ENCODE assay signal across 7 cellular contexts in the genomic region with DNA sequence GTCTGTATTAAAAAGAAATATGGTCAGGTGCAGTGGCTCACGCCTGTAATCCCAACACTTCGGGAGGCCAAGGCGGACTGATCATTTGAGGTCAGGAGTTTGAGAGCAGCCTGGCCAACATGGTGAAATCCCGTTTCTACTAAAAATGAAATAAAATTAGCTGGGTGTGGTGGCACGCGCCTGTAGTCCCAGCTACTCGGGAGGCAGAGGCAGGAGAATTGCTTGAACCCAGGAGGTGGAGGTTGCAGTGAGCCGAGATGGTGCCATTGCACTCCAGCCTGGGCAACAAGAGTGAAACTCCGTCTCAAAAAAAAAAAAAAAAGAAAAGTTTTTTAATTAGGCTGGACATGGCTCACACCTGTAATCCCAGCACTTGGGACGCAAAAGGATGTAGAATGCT. TPM values are rescaled to one million over a fixed set of nuclear protein-coding genes. Genes with fewer than 3 reads are reported as not detected.
DNase-seq lines count a peak whose midpoint lies in the region; ATAC-seq, FAIRE-seq and TF ChIP-seq lines count a peak whose summit lies in the region.
"Not testable (repeated sequence)": the region's sequence is repeated elsewhere in the genome, so short reads cannot be mapped to it uniquely, and the experiment has no call there.

No MANE protein-coding gene starts in this region.

- peaks cover 31% of the 10 kb centered on the region for H3K4me1 Mint-ChIP-seq in neural crest cell

- CTCF ChIA-PET in A549 (lab: Yijun Ruan, JAX) (interaction anchor here (6.2 to 28.4 kb wide), 3 partner anchors 12 to 32 kb away, joined by 42 to 903 read pairs (median 549); a partner anchor contains a TSS), HCT116 (lab: Charles Lee) (interaction anchor here (1.0 to 10.8 kb wide), 5 partner anchors 8 to 59 kb away, joined by 3 to 256 read pairs (median 11); no protein-coding TSS in a partner anchor), Panc1 (lab: Charles Lee) (interaction anchor here (0.8 to 10.8 kb wide), 3 partner anchors 18 to 35 kb away, joined by 3 to 298 read pairs (median 10); no protein-coding TSS in a partner anchor)

- intact Hi-C loops in HCT116 (cut with micrococcal nuclease); Panc1 (cut with micrococcal nuclease; ENCODE audit: unreplicated experiment): not testable (repeated sequence)

- H2AK5ac ChIP-seq in mesendoderm (ENCODE audit: low read length): not testable (repeated sequence)

- not testable (repeated sequence) for H3K18ac ChIP-seq in mesendoderm (ENCODE audit: low read length)

- H3K27ac ChIP-seq in A549: peak overlapping the region; percentile 93 to 99; a peak in 5 of 6 replicates
- H3K27ac ChIP-seq in HCT116 (ENCODE audit: low read depth, low read length): peak overlapping the region; percentile 98
- H3K27ac ChIP-seq in Panc1 (ENCODE audit: low read length): peak overlapping the region; percentile 41; the same call in 1 of the 2 replicates
- peak overlapping the region; percentile 97 for H3K27ac ChIP-seq in RWPE2 (ENCODE audit: poor library complexity, severe bottlenecking)
- H3K27ac ChIP-seq in hepatocyte: peak overlapping the region; percentile 98
- not testable (repeated sequence) for H3K27ac ChIP-seq in mesendoderm (ENCODE audit: low read depth, low read length)

- H4K5ac ChIP-seq in mesendoderm (ENCODE audit: low read length): not testable (repeated sequence)

- peak overlapping the region; percentile 44 for H3K4me3 Mint-ChIP-seq in neural crest cell

- not testable (repeated sequence) for H2BK15ac ChIP-seq in mesendoderm (replicated peaks; ENCODE audit: low read depth)

- not testable (repeated sequence) for FAIRE-seq in A549 (lab: Jason Lieb, UNC)

- WGBS in A549 (ENCODE audit: missing lambda C conversion rate): 94% methylated on average over 10 of the region's 10 CpGs
- 94% methylated on average over 10 of the region's 10 CpGs for WGBS in hepatocyte (ENCODE audit: low lambda C conversion rate, missing lambda C conversion rate)
- WGBS in mesendoderm (ENCODE audit: extremely low coverage, insufficient coverage, low lambda C conversion rate): no CpG with 5 or more reads among the region's 10 CpGs

- H3K79me2 ChIP-seq in HCT116 (ENCODE audit: insufficient read depth, low read length); hepatocyte; mesendoderm (ENCODE audit: control insufficient read depth, insufficient read depth, low read length): not testable (repeated sequence)

- not testable (repeated sequence) for H3K79me1 ChIP-seq in mesendoderm (ENCODE audit: low read length)

- H3K4me1 ChIP-seq in A549 (peaks cover 33% of the 10 kb centered on the region), HCT116 (ENCODE audit: control insufficient read depth in 1 of 2, insufficient read depth in 2 of 2, low read length in 2 of 2) (peaks cover 52 to 58% of the 10 kb centered on the region in 2 experiments), Panc1 (ENCODE audit: control insufficient read depth, insufficient read depth, low read length) (peaks cover 35% of the 10 kb centered on the region), RWPE2 (ENCODE audit: insufficient read depth, poor library complexity, severe bottlenecking) (peaks cover 14% of the 10 kb centered on the region), hepatocyte (ENCODE audit: insufficient read depth) (peaks cover 35% of the 10 kb centered on the region)
- not testable (repeated sequence) for H3K4me1 ChIP-seq in mesendoderm (ENCODE audit: control insufficient read depth, low read depth, low read length)

- POLR2A ChIA-PET in A549 (lab: Yijun Ruan, JAX) (interaction anchor here (3.6 kb wide), 1 partner anchor 31 kb away, joined by 214 read pairs; a partner anchor contains a TSS), HCT116 (lab: Charles Lee) (interaction anchor here (3.0 to 28.6 kb wide), 2 partner anchors 17 to 29 kb away, joined by 85 to 1106 read pairs; a partner anchor contains a TSS), Panc1 (lab: Charles Lee) (interaction anchor here (0.8 to 4.0 kb wide), 3 partner anchors 28 to 72 kb away, joined by 3 to 76 read pairs (median 4); a partner anchor contains a TSS)

- not testable (repeated sequence) for H3K27me3 Mint-ChIP-seq in neural crest cell (ENCODE audit: low read depth)

- peak overlapping the region; percentile 75 for H3K4ac ChIP-seq in mesendoderm (ENCODE audit: low read depth, low read length)

- not testable (repeated sequence) for H3K4me3 ChIP-seq in A549; HCT116 (replicated peaks in 1 of 2; ENCODE audit: low read depth in 1 of 2, low read length in 2 of 2); Panc1 (ENCODE audit: low read depth in 2 of 2, low read length in 2 of 2); RWPE2 (ENCODE audit: severe bottlenecking); hepatocyte; mesendoderm (ENCODE audit: low read length)

- H2AFZ ChIP-seq in HCT116 (ENCODE audit: low read depth, low read length, poor library complexity, severe bottlenecking); hepatocyte: not testable (repeated sequence)

- not testable (repeated sequence) for TF ChIP-seq EP300 in A549 (IDR thresholded peaks at IDR 0.05)

- TF ChIP-seq POLR2A in A549 (IDR thresholded peaks at IDR 0.05; ENCODE audit: low read length); HCT116 (IDR thresholded peaks at IDR 0.05; ENCODE audit: borderline replicate concordance, extremely low read depth, insufficient read depth, insufficient read length): not testable (repeated sequence)

- BruUV-seq in HCT116 (replicated peaks; lab: Mats Ljungman, UMichigan); Panc1 (replicated peaks; lab: Mats Ljungman, UMichigan): not testable (repeated sequence)

- not testable (repeated sequence) for H3K56ac ChIP-seq in mesendoderm (ENCODE audit: low read length)

- H3K36me3 ChIP-seq in HCT116 (ENCODE audit: control insufficient read depth in 1 of 2, insufficient read depth in 2 of 2, low read length in 2 of 2); Panc1 (ENCODE audit: control insufficient read depth, insufficient read depth, low read length); RWPE2 (ENCODE audit: low read depth); hepatocyte (replicated peaks; ENCODE audit: insufficient read depth, low read depth); mesendoderm (ENCODE audit: control insufficient read depth, insufficient read depth, low read length): not testable (repeated sequence)

- not testable (repeated sequence) for H3K36me3 Mint-ChIP-seq in neural crest cell (ENCODE audit: low read depth)

- not testable (repeated sequence) for H3K27me3 ChIP-seq in HCT116 (ENCODE audit: insufficient read depth, low read length); Panc1 (ENCODE audit: control insufficient read depth, insufficient read depth, low read length); RWPE2 (ENCODE audit: insufficient read depth, poor library complexity, severe bottlenecking); hepatocyte; mesendoderm (ENCODE audit: insufficient read depth, low read length, poor library complexity)

- not testable (repeated sequence) for H3K27ac Mint-ChIP-seq in neural crest cell (ENCODE audit: unreplicated experiment)

- not testable (repeated sequence) for H3K4me2 ChIP-seq in A549; hepatocyte; mesendoderm (ENCODE audit: low read length)
- peak overlapping the region; percentile 80 for H3K4me2 ChIP-seq in HCT116 (ENCODE audit: low read length)

- RAD21 ChIA-PET in HCT116 (lab: Charles Lee; ENCODE audit: low non-redundant PET in 1 of 2, low total read pairs in 2 of 2, uncharacterized antibody in 2 of 2, unreplicated experiment in 2 of 2): interaction anchor here in 1 of 2 experiments (3.1 kb wide), 1 partner anchor 18 kb away, joined by 12 read pairs; no protein-coding TSS in a partner anchor

- not testable (repeated sequence) for H2BK5ac ChIP-seq in mesendoderm (ENCODE audit: low read length)

- H3K9me3 ChIP-seq in A549; HCT116 (ENCODE audit: control insufficient read depth in 1 of 2, insufficient read depth in 1 of 2, low read depth in 1 of 2, low read length in 2 of 2); Panc1 (ENCODE audit: control insufficient read depth, insufficient read depth, low read depth, low read length); RWPE2 (ENCODE audit: severe bottlenecking); hepatocyte (ENCODE audit: low read depth): not testable (repeated sequence)

- not testable (repeated sequence) for H4K8ac ChIP-seq in mesendoderm (ENCODE audit: low read depth, low read length)

- TF ChIP-seq CTCF in A549 (IDR thresholded peaks at IDR 0.05); HCT116 (IDR thresholded peaks at IDR 0.05 in 2 of 3, conservative IDR thresholded peaks at IDR 0.05 in 1 of 3; ENCODE audit: borderline replicate concordance in 1 of 3, insufficient read depth in 1 of 3, low read depth in 2 of 3, low read length in 2 of 3); Panc1 (IDR thresholded peaks at IDR 0.05); RWPE2 (IDR thresholded peaks at IDR 0.05; ENCODE audit: poor library complexity, severe bottlenecking); hepatocyte (IDR thresholded peaks at IDR 0.05; ENCODE audit: poor library complexity); neural crest cell (conservative IDR thresholded peaks at IDR 0.05): not testable (repeated sequence)

- in situ Hi-C loops in Panc1 (cut with HindIII; ENCODE audit: low pct_unique_long_range_greater_than_20kb, low sequenced_read_pairs): not testable (repeated sequence)

- not testable (repeated sequence) for TF ChIP-seq RAD21 in A549 (conservative IDR thresholded peaks at IDR 0.05 in 1 of 2, IDR thresholded peaks at IDR 0.05 in 1 of 2); HCT116 (IDR thresholded peaks at IDR 0.05; ENCODE audit: low read depth)

- not testable (repeated sequence) for H3K9me2 ChIP-seq in HCT116 (ENCODE audit: insufficient read depth); hepatocyte (replicated peaks; ENCODE audit: insufficient read depth)

- H4K20me1 ChIP-seq in HCT116 (ENCODE audit: insufficient read depth); hepatocyte (ENCODE audit: insufficient read depth, poor library complexity, severe bottlenecking): not testable (repeated sequence)

- not testable (repeated sequence) for H3K23ac ChIP-seq in mesendoderm (ENCODE audit: low read length)

- H3K9ac ChIP-seq in HCT116 (ENCODE audit: low read length): peak overlapping the region; percentile 95; the same call in 1 of the 2 replicates
- H3K9ac ChIP-seq in mesendoderm (ENCODE audit: low read length): not testable (repeated sequence)

- not testable (repeated sequence) for H3K9me3 Mint-ChIP-seq in neural crest cell

- DNase-seq in A549 (ENCODE audit: low read depth in 1 of 2, low spot score in 1 of 2); HCT116 (ENCODE audit: low read depth, low spot score); Panc1 (ENCODE audit: low read depth, low spot score); RWPE2 (ENCODE audit: low spot score); hepatocyte (ENCODE audit: low spot score); mesendoderm; neural crest cell (ENCODE audit: low read depth, low spot score): not testable (repeated sequence)

- H2BK120ac ChIP-seq in mesendoderm (ENCODE audit: low read depth, low read length): not testable (repeated sequence)

- not testable (repeated sequence) for ATAC-seq in A549; HCT116; Panc1; RWPE2 (ENCODE audit: low read depth)

RNA-seq across cellular contexts. Expression of a gene that starts 30.1 kb away (rescaled TPM):
- polyA plus RNA-seq in A549 (2011; rRNA removed): 237 and 250 TPM in 2 replicates
- polyA plus RNA-seq in A549 (2012; cell fraction: cytosol; rRNA removed): 951 and 1,146 TPM in 2 replicates
- polyA plus RNA-seq in A549 (2012; cell fraction: nucleus; rRNA removed): 1,622 and 2,122 TPM in 2 replicates
- 257 to 432 TPM (median 387 TPM) in 3 replicates for polyA plus RNA-seq in A549 (2017; fragmentation: RNase III; extraction: RNeasy Plus Mini Kit Qiagen cat#74134 plus additional on column Dnase treatment)
- polyA minus RNA-seq in A549 (2011; rRNA and poly(A)+ RNA removed): 188 and 250 TPM in 2 replicates
- total RNA-seq in HCT116 (2021; ENCODE audit: unreplicated experiment): 811 TPM
- 603 and 619 TPM in 2 replicates for polyA plus RNA-seq in HCT116 (2012)
- total RNA-seq in Panc1 (2021; ENCODE audit: unreplicated experiment): 152 TPM
- 185 TPM for polyA plus RNA-seq in Panc1 (2012; ENCODE audit: insufficient read length)
- 616 and 651 TPM in 2 replicates for total RNA-seq in hepatocyte
- 310 and 388 TPM in 2 replicates for polyA plus RNA-seq in hepatocyte
- 298 TPM for polyA plus RNA-seq in mesendoderm (2013, experiment 1 of 2)
- 282 TPM for polyA plus RNA-seq in mesendoderm (2013, experiment 2 of 2)
- 4.3 and 5.8 TPM in 2 replicates for total RNA-seq in neural crest cell

Comparison
In these comparisons a context has a peak if more than half of its experiments do, and no peak if none do; other contexts are left out.
1. RNA of a gene that starts 30.1 kb away (total RNA-seq): 811 TPM in HCT116 (single experiment), 616 to 651 TPM in hepatocyte and 152 TPM in Panc1 (single experiment); 4.3 to 5.8 TPM in neural crest cell; every median in the first group is over 10 times any median in the second.